30 cellular contexts compared by ENCODE assay signal in the genomic region with DNA sequence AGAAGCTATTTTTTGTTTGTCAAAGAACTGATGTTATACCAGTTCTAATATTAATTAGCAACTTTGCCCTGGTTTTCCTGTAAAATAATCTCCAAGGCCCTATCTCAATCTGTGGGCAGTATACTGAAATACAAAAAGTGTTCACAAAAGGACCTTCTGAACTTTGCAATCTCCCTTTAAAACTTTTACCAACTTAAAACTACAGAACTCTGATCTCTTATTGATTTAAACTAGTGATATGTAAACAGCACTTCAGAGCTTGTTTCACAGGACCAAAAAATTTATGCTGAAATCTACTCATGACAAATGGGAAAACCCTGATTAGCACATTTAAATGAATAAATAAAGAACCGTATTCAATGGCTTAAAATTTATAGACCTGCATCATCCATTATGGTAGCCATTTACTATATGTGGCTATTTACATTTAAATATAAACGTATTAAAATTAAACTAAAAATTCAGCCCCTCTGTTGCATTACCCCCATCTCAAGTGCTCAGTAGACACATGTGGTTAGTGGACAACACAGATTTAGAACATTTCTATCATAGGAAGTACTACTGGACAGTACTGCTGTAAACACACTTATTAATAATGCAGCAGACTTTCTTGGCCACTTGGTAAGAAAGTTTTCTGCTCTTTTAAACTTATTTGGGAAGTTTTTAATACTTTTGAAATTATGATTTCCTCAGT. TPM values are rescaled to one million over a fixed set of nuclear protein-coding genes. Genes with fewer than 3 reads are reported as not detected.
"Had no signal": no experiment of that assay in that cellular context is flagged by ENCODE, and none has a peak within 500 bp of the region (broad histone marks: within the 10 kb centered on the region; RNA-seq: fewer than 3 reads in every experiment).

No MANE protein-coding gene starts in this region.

- FAIRE-seq: small intestine had no signal

- H3K36me3 ChIP-seq: neural progenitor cell, ovary, spleen, suprapubic skin, tibial artery, upper lobe of right lung, uterus had no signal

- H3K4me2 ChIP-seq: neural progenitor cell had no signal

- H3K9me3 ChIP-seq: ovary, psoas muscle, spleen, suprapubic skin, testis, tibial artery, upper lobe of right lung, uterus had no signal

- H3K27me3 ChIP-seq: neural progenitor cell, ovary, spleen, suprapubic skin, testis, tibial artery, upper lobe of right lung, uterus had no signal

- H3K27ac ChIP-seq: neural progenitor cell, ovary, parathyroid adenoma, psoas muscle, spleen, suprapubic skin, testis, tibial artery, upper lobe of right lung, uterus had no signal

- DNase-seq: naive B cell; naive thymus-derived CD8-positive, alpha-beta T cell; occipital lobe; ovary; posterior cingulate gyrus; psoas muscle; right cardiac atrium; small intestine; spleen; stimulated activated CD4-positive, alpha-beta T cell treated with anti-CD3 and anti-CD28 coated beads, Interleukin-12 subunit alpha, Interleukin-12 subunit beta, amount 100 ng/mL, for 4 hours; stimulated activated CD4-positive, alpha-beta T cell treated with anti-CD3 and anti-CD28 coated beads, Interleukin-1b, Interleukin-23, amount 100 ng/mL, for 48 hours; stimulated activated CD4-positive, alpha-beta T cell treated with anti-CD3 and anti-CD28 coated beads, Interleukin-4, amount 100 ng/mL, for 1 hour; stimulated activated CD4-positive, alpha-beta T cell treated with anti-CD3 and anti-CD28 coated beads, Interleukin-4, amount 100 ng/mL, for 4 hours; stimulated activated CD8-positive, alpha-beta memory T cell treated with anti-CD3 and anti-CD28 coated beads, Interleukin-4, amount 100 ng/mL, for 48 hours; stimulated activated naive CD4-positive, alpha-beta T cell; stimulated activated naive CD8-positive, alpha-beta T cell treated with anti-CD3 and anti-CD28 coated beads, Interleukin-15, amount 100 ng/mL, for 72 hours; stimulated activated naive CD8-positive, alpha-beta T cell treated with anti-CD3 and anti-CD28 coated beads, Interleukin-15, Interleukin-2, amounts not matched to agents 100 U/mL and 50 U/mL, for 24 hours; substantia nigra; testis; tibial artery; trophoblast cell; upper lobe of right lung; uterus had no signal

- ATAC-seq: naive thymus-derived CD8-positive, alpha-beta T cell; natural killer cell treated with Interleukin-12 subunit alpha and Interleukin-12 subunit beta and Interleukin-15 and Interleukin-18, amount 100 ng/mL, for 72 hours; psoas muscle; right cardiac atrium; sciatic nerve; stimulated activated memory B cell treated with anti-CD40 and anti-IgM and Interleukin-4, amounts not matched to agents 10 μg/mL and 1 μg/mL and 100 μg/mL, for 72 hours; stimulated activated naive CD8-positive, alpha-beta T cell treated with anti-CD3 and anti-CD28 coated beads, Interleukin-15, amount 100 ng/mL, for 72 hours; stimulated activated naive CD8-positive, alpha-beta T cell treated with anti-CD3 and anti-CD28 coated beads, Interleukin-15, Interleukin-2, amounts not matched to agents 100 U/mL and 50 U/mL, for 24 hours; upper lobe of right lung had no signal

- H3K9ac ChIP-seq: neural progenitor cell, parathyroid adenoma had no signal

- H2AFZ ChIP-seq: parathyroid adenoma had no signal

- H3K4me1 ChIP-seq: neural progenitor cell, parathyroid adenoma, psoas muscle, suprapubic skin, testis, upper lobe of right lung, uterus had no signal

- H3K79me2 ChIP-seq: parathyroid adenoma had no signal

- H3K4me3 ChIP-seq: neural progenitor cell, ovary, psoas muscle, spleen, suprapubic skin, testis, tibial artery, upper lobe of right lung, uterus had no signal

RNA-seq across cellular contexts. Expression of a gene that starts 12.0 kb away (rescaled TPM):
- total RNA-seq: naive thymus-derived CD8-positive, alpha-beta T cell; natural killer cell treated with Interleukin-12 subunit alpha and Interleukin-12 subunit beta and Interleukin-15 and Interleukin-18, amount 100 ng/mL, for 72 hours; renal cortical epithelial cell had no signal
- polyA plus RNA-seq: naive thymus-derived CD8-positive, alpha-beta T cell had no signal
